Comparison of ENCODE assay signal across 24 cellular contexts in the genomic region with DNA sequence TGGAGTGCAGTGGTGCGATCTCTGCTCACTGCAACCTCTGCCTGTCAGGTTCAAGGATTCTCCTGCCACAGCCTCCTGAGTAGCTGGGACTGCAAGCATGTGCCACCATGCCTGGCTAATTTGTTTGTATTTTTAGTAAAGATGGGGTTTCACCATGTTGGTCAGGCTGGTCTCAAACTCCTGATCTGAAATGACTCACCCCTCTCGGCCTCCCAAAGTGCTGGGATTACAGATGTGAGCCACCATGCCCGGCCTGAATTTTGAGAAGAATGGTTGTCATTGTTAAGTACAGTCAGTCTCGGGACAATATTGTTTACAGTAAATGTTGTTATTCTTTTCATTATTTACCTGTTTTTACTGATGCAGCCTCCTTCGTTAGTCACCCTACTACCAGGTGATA.
"Had no signal": no experiment of that assay in that cellular context is flagged by ENCODE, and none has a peak within 500 bp of the region (broad histone marks: within the 10 kb centered on the region; RNA-seq: fewer than 3 reads in every experiment).

No MANE protein-coding gene starts in this region.

- H3K9me3 ChIP-seq: gastrocnemius medialis, mucosa of descending colon, neutrophil, pancreas, right lobe of liver, transverse colon, upper lobe of right lung had no signal

- H3K36me3 ChIP-seq: gastrocnemius medialis, neutrophil, pancreas, right lobe of liver, suprapubic skin, transverse colon, upper lobe of right lung, uterus had no signal

- H3K4me1 ChIP-seq: gastrocnemius medialis, pancreas, right lobe of liver, suprapubic skin, transverse colon, upper lobe of right lung, uterus had no signal

- H3K4me3 ChIP-seq: gastrocnemius medialis, lung, mucosa of descending colon, pancreas, right lobe of liver, suprapubic skin, transverse colon, upper lobe of right lung, uterus had no signal

- H3K27ac ChIP-seq: epithelial cell of prostate, gastrocnemius medialis, neutrophil, pancreas, right lobe of liver, suprapubic skin, transverse colon, upper lobe of right lung, uterus had no signal

- H3K27me3 ChIP-seq: gastrocnemius medialis, neutrophil, pancreas, right lobe of liver, suprapubic skin, transverse colon, upper lobe of right lung, uterus had no signal

- DNase-seq: effector CD8-positive, alpha-beta T cell; endodermal cell; foreskin fibroblast; gastrocnemius medialis; head of caudate nucleus; kidney; mucosa of descending colon; naive B cell; pancreas; right lobe of liver; small intestine; stimulated activated CD4-positive, alpha-beta T cell treated with anti-CD3 and anti-CD28 coated beads, Interleukin-12 subunit alpha, Interleukin-12 subunit beta, amount 100 ng/mL, for 4 hours; stimulated activated CD4-positive, alpha-beta T cell treated with anti-CD3 and anti-CD28 coated beads, Interleukin-1b, Interleukin-23, amount 100 ng/mL, for 48 hours; stimulated activated CD4-positive, alpha-beta T cell treated with anti-CD3 and anti-CD28 coated beads, Interleukin-4, amount 100 ng/mL, for 1 hour; stimulated activated CD8-positive, alpha-beta memory T cell treated with anti-CD3 and anti-CD28 coated beads, Interleukin-4, amount 100 ng/mL, for 48 hours; stimulated activated naive CD4-positive, alpha-beta T cell; stimulated activated naive CD8-positive, alpha-beta T cell treated with anti-CD3 and anti-CD28 coated beads, Interleukin-15, amount 100 ng/mL, for 72 hours; transverse colon; upper lobe of right lung; uterus had no signal
